In genomic region chr6:90450268-90450953, GRCh38 we compare ENCODE assay signal across 22 cellular contexts.
"Had no signal": no experiment of that assay in that cellular context is flagged by ENCODE, and none has a peak within 500 bp of the region (broad histone marks: within the 10 kb centered on the region; RNA-seq: fewer than 3 reads in every experiment).

No MANE protein-coding gene starts in this region.

- DNase-seq: effector memory CD4-positive, alpha-beta T cell; gastrocnemius medialis; heart right ventricle; hypothalamus; kidney glomerular epithelial cell; mesendoderm; naive thymus-derived CD4-positive, alpha-beta T cell; nephron progenitor cell; spleen; stimulated activated CD4-positive, alpha-beta T cell treated with anti-CD3 and anti-CD28 coated beads, Interleukin-15, amount 100 ng/mL, for 24 hours; stimulated activated CD4-positive, alpha-beta T cell treated with anti-CD3 and anti-CD28 coated beads, Interleukin-1b, Interleukin-23, amount 100 ng/mL, for 48 hours; stimulated activated CD4-positive, alpha-beta T cell treated with anti-CD3 and anti-CD28 coated beads, Interleukin-4, amount 100 ng/mL, for 24 hours; tibial artery; upper lobe of left lung; uterus had no signal

- H3K9me3 Mint-ChIP-seq: nephron progenitor cell; stimulated activated memory B cell treated with anti-CD40 and anti-IgM and Interleukin-4, amounts not matched to agents 10 μg/mL and 1 μg/mL and 100 μg/mL, for 72 hours had no signal

- H3K27ac Mint-ChIP-seq: naive thymus-derived CD4-positive, alpha-beta T cell; stimulated activated memory B cell treated with anti-CD40 and anti-IgM and Interleukin-4, amounts not matched to agents 10 μg/mL and 1 μg/mL and 100 μg/mL, for 72 hours had no signal

- H3K9me3 ChIP-seq: esophagus muscularis mucosa, gastrocnemius medialis, heart right ventricle, prostate gland, spleen, tibial artery, upper lobe of left lung, uterus had no signal

- H3K27me3 Mint-ChIP-seq: naive thymus-derived CD4-positive, alpha-beta T cell; stimulated activated memory B cell treated with anti-CD40 and anti-IgM and Interleukin-4, amounts not matched to agents 10 μg/mL and 1 μg/mL and 100 μg/mL, for 72 hours; stimulated activated naive CD8-positive, alpha-beta T cell treated with anti-CD3 and anti-CD28 coated beads, Interleukin-15, Interleukin-2, amounts not matched to agents 100 ng/mL and 50 ng/mL, for 24 hours had no signal

- H3K4me3 ChIP-seq: esophagus muscularis mucosa, gastrocnemius medialis, heart right ventricle, prostate gland, spleen, tibial artery, upper lobe of left lung, uterus had no signal

- H3K36me3 ChIP-seq: esophagus muscularis mucosa, gastrocnemius medialis, heart right ventricle, prostate gland, spleen, tibial artery, upper lobe of left lung, uterus had no signal

- H3K4me1 Mint-ChIP-seq: stimulated activated memory B cell treated with anti-CD40 and anti-IgM and Interleukin-4, amounts not matched to agents 10 μg/mL and 1 μg/mL and 100 μg/mL, for 72 hours had no signal

- H3K27me3 ChIP-seq: esophagus muscularis mucosa, gastrocnemius medialis, heart right ventricle, spleen, tibial artery, upper lobe of left lung, uterus had no signal

- H3K4me3 Mint-ChIP-seq: naive thymus-derived CD4-positive, alpha-beta T cell; nephron progenitor cell; stimulated activated memory B cell treated with anti-CD40 and anti-IgM and Interleukin-4, amounts not matched to agents 10 μg/mL and 1 μg/mL and 100 μg/mL, for 72 hours; stimulated activated naive CD8-positive, alpha-beta T cell treated with anti-CD3 and anti-CD28 coated beads, Interleukin-15, Interleukin-2, amounts not matched to agents 100 ng/mL and 50 ng/mL, for 24 hours had no signal

- H3K4me1 ChIP-seq: gastrocnemius medialis, parathyroid adenoma, prostate gland, spleen, tibial artery, upper lobe of left lung, uterus had no signal

- H3K27ac ChIP-seq: epithelial cell of prostate, esophagus muscularis mucosa, gastrocnemius medialis, heart right ventricle, parathyroid adenoma, prostate gland, spleen, tibial artery, upper lobe of left lung, uterus had no signal

- ATAC-seq: gastrocnemius medialis; heart right ventricle; naive thymus-derived CD4-positive, alpha-beta T cell; sciatic nerve; stimulated activated memory B cell treated with anti-CD40 and anti-IgM and Interleukin-4, amounts not matched to agents 10 μg/mL and 1 μg/mL and 100 μg/mL, for 72 hours had no signal

- H3K36me3 Mint-ChIP-seq: stimulated activated memory B cell treated with anti-CD40 and anti-IgM and Interleukin-4, amounts not matched to agents 10 μg/mL and 1 μg/mL and 100 μg/mL, for 72 hours had no signal
